ENCODE assay signal across 8 cellular contexts in genomic region chr1:156767101-156767878, GRCh38. TPM values are rescaled to one million over a fixed set of nuclear protein-coding genes. Genes with fewer than 3 reads are reported as not detected.
DNase-seq lines count a peak whose midpoint lies in the region; ATAC-seq and FAIRE-seq lines count a peak whose summit lies in the region.

TSS of gene PRCC (plus strand) at chr1:156767535. CDS start at chr1:156767772, 237 bp downstream.

- peaks cover 41% of the 10 kb centered on the region for H3K4me1 Mint-ChIP-seq in activated CD8-positive, alpha-beta memory T cell treated with anti-CD3 and anti-CD28 coated beads, Interleukin-2, amount 10 ng/mL, durations not matched to agents 7 days and 5 days

- ATAC-seq in GM21367 (IDR thresholded peaks at IDR 0.05; ENCODE audit: unreplicated experiment) = peak; percentile 84
- ATAC-seq in activated CD8-positive, alpha-beta memory T cell treated with anti-CD3 and anti-CD28 coated beads, Interleukin-2, amount 10 ng/mL, durations not matched to agents 7 days and 5 days = peak; percentile 95

- no peak within 1 kb of the TSS for H3K27ac Mint-ChIP-seq in activated CD8-positive, alpha-beta memory T cell treated with anti-CD3 and anti-CD28 coated beads, Interleukin-2, amount 10 ng/mL, durations not matched to agents 7 days and 5 days

- no peak within 1 kb of the TSS for H3K4me3 Mint-ChIP-seq in activated CD8-positive, alpha-beta memory T cell treated with anti-CD3 and anti-CD28 coated beads, Interleukin-2, amount 10 ng/mL, durations not matched to agents 7 days and 5 days

- H3K9me3 Mint-ChIP-seq in activated CD8-positive, alpha-beta memory T cell treated with anti-CD3 and anti-CD28 coated beads, Interleukin-2, amount 10 ng/mL, durations not matched to agents 7 days and 5 days (ENCODE audit: low read depth) = no peaks in the 10 kb centered on the region

- FAIRE-seq in HTR-8/SVneo (lab: Jason Lieb, UNC) = peak; percentile 9

- no peaks in the 10 kb centered on the region for H3K27me3 Mint-ChIP-seq in activated CD8-positive, alpha-beta memory T cell treated with anti-CD3 and anti-CD28 coated beads, Interleukin-2, amount 10 ng/mL, durations not matched to agents 7 days and 5 days

- H3K36me3 Mint-ChIP-seq in activated CD8-positive, alpha-beta memory T cell treated with anti-CD3 and anti-CD28 coated beads, Interleukin-2, amount 10 ng/mL, durations not matched to agents 7 days and 5 days = peaks cover 21% of the 10 kb centered on the region

- in situ Hi-C loops in endometrial microvascular endothelial cells (cut with HindIII; ENCODE audit: inconsistent ontology term, low pct_unique_long_range_greater_than_20kb, low sequenced_read_pairs) = no loop called here

- DNase-seq in COR-L47 (lab: John Stamatoyannopoulos, UW) = peak; percentile 99
- DNase-seq in HTR-8/SVneo (ENCODE audit: insufficient read length, low spot score) = peak; percentile 90
- DNase-seq in NOMO-1 treated with dmso at 0.1 percent for 144 hours (lab: John Stamatoyannopoulos, UW; ENCODE audit: unreplicated experiment) = peak; percentile 100
- peak; percentile 100 for DNase-seq in activated CD8-positive, alpha-beta memory T cell treated with anti-CD3 and anti-CD28 coated beads, Interleukin-2, amount 10 ng/mL, durations not matched to agents 7 days and 5 days
- peak; percentile 97 for DNase-seq in mesenteric fat pad (ENCODE audit: low spot score)
- peak; percentile 73 for DNase-seq in stimulated activated CD8-positive, alpha-beta memory T cell treated with anti-CD3 and anti-CD28 coated beads, Interleukin-15, amount 100 ng/mL, for 24 hours (ENCODE audit: low read depth)

- CTCF ChIA-PET in activated CD8-positive, alpha-beta memory T cell treated with anti-CD3 and anti-CD28 coated beads, Interleukin-2, amount 10 ng/mL, durations not matched to agents 7 days and 5 days (lab: Charles Lee) = interaction anchor here (0.8 to 8.6 kb wide), 10 partner anchors 11 to 119 kb away, joined by 3 to 116 read pairs (median 6); partner anchors contain the start of genes HDGF, ISG20L2, METTL25B and MRPL24

RNA-seq across cellular contexts. Expression of gene PRCC, which starts in this region (rescaled TPM):
- total RNA-seq in activated CD8-positive, alpha-beta memory T cell treated with anti-CD3 and anti-CD28 coated beads, Interleukin-2, amount 10 ng/mL, durations not matched to agents 7 days and 5 days = 10 to 100 TPM; 68.7 to 99.8 TPM
- 48.2 TPM for total RNA-seq in endometrial microvascular endothelial cells (ENCODE audit: inconsistent ontology term)
- total RNA-seq in mesenteric fat pad = 64.4 TPM

Comparison
In these comparisons a context has a peak if more than half of its experiments do, and no peak if none do; other contexts are left out.
1. Peak in every context shown above with its lines: DNase-seq and ATAC-seq.